In genomic region chr5:73120222-73121108, GRCh38 we compare ENCODE assay signal across 8 cellular contexts. TPM values are rescaled to one million over a fixed set of nuclear protein-coding genes. Genes with fewer than 3 reads are reported as not detected.
DNase-seq lines count a peak whose midpoint lies in the region; ATAC-seq and TF ChIP-seq lines count a peak whose summit lies in the region.

Gene TMEM171, plus strand, starts transcription at chr5:73120575. Its CDS starts 2,799 bp downstream, at chr5:73123374.

- no peaks in the 10 kb centered on the region for H3K9me3 ChIP-seq in PC-9 (ENCODE audit: insufficient read depth, low read depth)
- H3K9me3 ChIP-seq in mucosa of descending colon: no peaks in the 10 kb centered on the region
- no peaks in the 10 kb centered on the region for H3K9me3 ChIP-seq in upper lobe of right lung

- peak within 1 kb of the TSS; percentile 92 for H2AFZ ChIP-seq in PC-9

- H3K9me3 Mint-ChIP-seq in endothelial cell (ENCODE audit: unreplicated experiment): no peaks in the 10 kb centered on the region

- H3K79me2 ChIP-seq in PC-9 (ENCODE audit: low read depth): peaks cover 27% of the 10 kb centered on the region

- intact Hi-C loops in PC-9 (cut with micrococcal nuclease; ENCODE audit: unreplicated experiment): loop anchor here (5.0 kb wide), 2 partner anchors 168 to 252 kb away; no protein-coding TSS in a partner anchor
- intact Hi-C loops in mucosa of descending colon (cut with DNase I, micrococcal nuclease): no loop called here
- intact Hi-C loops in upper lobe of right lung (cut with DNase I): no loop called here

- peak within 1 kb of the TSS; percentile 82 for H3K4me2 ChIP-seq in PC-9

- peak; percentile 80 for ATAC-seq in mucosa of descending colon
- peak; percentile 85 for ATAC-seq in upper lobe of right lung

- no peak within 1 kb of the TSS for H3K27ac Mint-ChIP-seq in endothelial cell (ENCODE audit: unreplicated experiment)

- H3K27me3 ChIP-seq in PC-9 (ENCODE audit: insufficient read depth, low read depth) (no peaks in the 10 kb centered on the region), upper lobe of right lung (peaks cover 17% of the 10 kb centered on the region)

- H3K4me3 ChIP-seq in PC-9 (peak within 1 kb of the TSS; percentile 100), mucosa of descending colon (peak within 1 kb of the TSS; percentile 50), upper lobe of right lung (peak within 1 kb of the TSS; percentile 47)

- no peaks in the 10 kb centered on the region for H4K20me1 ChIP-seq in PC-9 (ENCODE audit: insufficient read depth)

- H3K4me1 ChIP-seq in PC-9 (replicated peaks; ENCODE audit: insufficient read depth) (peaks cover 47% of the 10 kb centered on the region), mucosa of descending colon (ENCODE audit: low read depth) (peaks cover 41% of the 10 kb centered on the region), upper lobe of right lung (peaks cover 8% of the 10 kb centered on the region)

- peaks cover 40% of the 10 kb centered on the region for H3F3A ChIP-seq in PC-9 (ENCODE audit: insufficient read depth, low read depth)

- peak within 1 kb of the TSS; percentile 82 for H3K4me3 Mint-ChIP-seq in endothelial cell (ENCODE audit: unreplicated experiment)

- POLR2A ChIA-PET in PC-9 (lab: Charles Lee; ENCODE audit: unreplicated experiment): no interaction called here

- peak; percentile 6 for DNase-seq in DMS53 treated with DMSO at 0.1 percent for 48 hours (lab: John Stamatoyannopoulos, UW; ENCODE audit: unreplicated experiment)
- peak; percentile 66 to 79 for DNase-seq in PC-9
- DNase-seq in endothelial cell (ENCODE audit: low spot score): peak; percentile 48
- DNase-seq in mucosa of descending colon: peak; percentile 84 to 91 (median 88)
- DNase-seq in upper lobe of right lung: peak; percentile 82
- no peak for DNase-seq in activated gamma-delta T cell (lab: John Stamatoyannopoulos, UW)
- no peak for DNase-seq in NCI-H1694 (lab: John Stamatoyannopoulos, UW)
- DNase-seq in stimulated activated CD4-positive, alpha-beta T cell treated with anti-CD3 and anti-CD28 coated beads, Interleukin-4, amount 100 ng/mL, for 4 hours: no peak

- CTCF ChIA-PET in PC-9 (lab: Charles Lee): no interaction called here

- H3K9me2 ChIP-seq in PC-9 (ENCODE audit: insufficient read depth): no peaks in the 10 kb centered on the region

- peaks cover 12% of the 10 kb centered on the region for H3K27me3 Mint-ChIP-seq in endothelial cell (ENCODE audit: unreplicated experiment)

- peak within 1 kb of the TSS; percentile 92 for H3K27ac ChIP-seq in PC-9
- H3K27ac ChIP-seq in upper lobe of right lung: no peak within 1 kb of the TSS

- TF ChIP-seq CTCF in PC-9 (conservative IDR thresholded peaks at IDR 0.05) (no peak), endothelial cell (IDR thresholded peaks at IDR 0.05; ENCODE audit: unreplicated experiment) (no peak), mucosa of descending colon (IDR thresholded peaks at IDR 0.05) (no peak), upper lobe of right lung (IDR thresholded peaks at IDR 0.05) (no peak)

- H3K36me3 ChIP-seq in PC-9 (ENCODE audit: low read depth) (0 out of 2 replicates have a peak, but pooled peaks cover 7% of the 10 kb centered on the region), mucosa of descending colon (ENCODE audit: low read depth) (no peaks in the 10 kb centered on the region), upper lobe of right lung (no peaks in the 10 kb centered on the region)

- no TSS peak for BruUV-seq in PC-9 (replicated peaks; lab: Mats Ljungman, UMichigan)

- H3K36me3 Mint-ChIP-seq in endothelial cell (ENCODE audit: low read depth, unreplicated experiment): peaks cover 4% of the 10 kb centered on the region

- peaks cover 7% of the 10 kb centered on the region for H3K4me1 Mint-ChIP-seq in endothelial cell (ENCODE audit: unreplicated experiment)

RNA-seq across cellular contexts. Expression of gene TMEM171, which starts in this region (rescaled TPM):
- 7.8 and 9.9 TPM in 2 replicates for total RNA-seq in PC-9 (2021)
- not detected for total RNA-seq in endothelial cell (ENCODE audit: unreplicated experiment)
- total RNA-seq in mucosa of descending colon: 100 to 1,000 TPM in 1 of 3 donors, 10 to 100 TPM in 2; 34.5 to 101 (median 70.9) TPM
- total RNA-seq in upper lobe of right lung: 0.43 TPM

Comparison
In these comparisons a context has a peak if more than half of its experiments do, and no peak if none do; other contexts are left out.
1. Peak in DNase-seq in endothelial cell; RNA of the gene not detected or under 1 TPM.
2. Peak in DNase-seq, ATAC-seq and H3K4me3 ChIP-seq in upper lobe of right lung; RNA of the gene not detected or under 1 TPM.
3. DNase-seq: peak in DMS53 treated with DMSO at 0.1 percent for 48 hours (single experiment), PC-9 (2 of 2) and mucosa of descending colon (3 of 3); none in activated gamma-delta T cell (single experiment), NCI-H1694 (single experiment) and stimulated activated CD4-positive, alpha-beta T cell treated with anti-CD3 and anti-CD28 coated beads, Interleukin-4, amount 100 ng/mL, for 4 hours (0 of 2).
4. H3K4me3 ChIP-seq: peak in every context shown above with its lines; median percentile 100 in PC-9; 50 in mucosa of descending colon; 47 in upper lobe of right lung.